Comparison of ENCODE assay signal across 6 cellular contexts in genomic region chr19:49150944-49151243, GRCh38. TPM values are rescaled to one million over a fixed set of nuclear protein-coding genes. Genes with fewer than 3 reads are reported as not detected.
DNase-seq lines count a peak whose midpoint lies in the region; ATAC-seq, FAIRE-seq and TF ChIP-seq lines count a peak whose summit lies in the region.

No MANE protein-coding gene starts in this region.

- H3K4me3 ChIP-seq in OCI-LY1 (ENCODE audit: low read depth, low read length, poor library complexity, severe bottlenecking) (peak overlapping the region; percentile 89), small intestine (ENCODE audit: low read depth in 1 of 2, low read length in 2 of 2) (peak overlapping the region in 1 of 2 donors; percentile 67)

- peaks cover 31% of the 10 kb centered on the region for H3K4me1 ChIP-seq in OCI-LY1 (ENCODE audit: insufficient read depth, low read length, severe bottlenecking)
- H3K4me1 ChIP-seq in small intestine (ENCODE audit: control insufficient read depth in 2 of 2, insufficient read depth in 1 of 2, low read depth in 1 of 2, low read length in 1 of 2) = peaks cover 0 to 4% of the 10 kb centered on the region in 2 donors

- DNase-seq in epidermal melanocyte (ENCODE audit: insufficient read length, low spot score) (peak; percentile 31), small intestine (no peak), CD1c-positive myeloid dendritic cell (ENCODE audit: extremely low spot score) (no peak)
- no peak for DNase-seq in stimulated activated CD4-positive, alpha-beta T cell treated with anti-CD3 and anti-CD28 coated beads, Interleukin-12 subunit alpha, Interleukin-12 subunit beta, amount 100 ng/mL, for 4 hours

- no peak for ATAC-seq in GM21786 (IDR thresholded peaks at IDR 0.05; ENCODE audit: unreplicated experiment)

- H3K9ac ChIP-seq in OCI-LY1 (ENCODE audit: low read length) = peak overlapping the region; percentile 90

- WGBS in small intestine, 3 donors = 3 to 6% (median 6%) methylated on average over 12 to 16 of the region's 16 CpGs

- H3K79me2 ChIP-seq in OCI-LY1 (ENCODE audit: insufficient read depth, low read length) = no peaks in the 10 kb centered on the region

- no peak for FAIRE-seq in small intestine (lab: Jason Lieb, UNC)

- H2AFZ ChIP-seq in OCI-LY1 (ENCODE audit: low read length) = no peak overlapping the region

- no peaks in the 10 kb centered on the region for H3F3A ChIP-seq in OCI-LY1 (ENCODE audit: insufficient read depth, low read length)

- H3K27ac ChIP-seq in OCI-LY1 (ENCODE audit: low read depth, low read length, poor library complexity, severe bottlenecking) (no peak overlapping the region), small intestine (ENCODE audit: low read depth in 1 of 2, low read length in 1 of 2) (peak overlapping the region; percentile 88 to 95)

- H3K9me2 ChIP-seq in OCI-LY1 (ENCODE audit: low read depth, low read length) = no peaks in the 10 kb centered on the region

- H3K9me3 ChIP-seq in OCI-LY1 (ENCODE audit: low read length) (no peaks in the 10 kb centered on the region), small intestine (ENCODE audit: control insufficient read depth, low read depth) (no peaks in the 10 kb centered on the region)

- no peaks in the 10 kb centered on the region for H4K20me1 ChIP-seq in OCI-LY1 (ENCODE audit: insufficient read depth, low read length)

- peak overlapping the region; percentile 100 for H3K4me2 ChIP-seq in OCI-LY1 (ENCODE audit: low read length)

- H3K36me3 ChIP-seq in OCI-LY1 (ENCODE audit: insufficient read depth, low read length) = no peaks in the 10 kb centered on the region
- no peaks in the 10 kb centered on the region for H3K36me3 ChIP-seq in small intestine (ENCODE audit: control insufficient read depth in 2 of 2, insufficient read depth in 2 of 2, low read length in 2 of 2)

- H3K27me3 ChIP-seq in OCI-LY1 (ENCODE audit: insufficient read depth, low read length) (no peaks in the 10 kb centered on the region; the same call in 1 of the 2 replicates), small intestine (ENCODE audit: control insufficient read depth in 2 of 2, insufficient read depth in 2 of 2, low read length in 2 of 2) (no peaks in the 10 kb centered on the region)

- TF ChIP-seq CTCF in OCI-LY1 (IDR thresholded peaks at IDR 0.05; ENCODE audit: low read length) = no peak

RNA-seq across cellular contexts. Expression of gene HRC, which starts 4.3 kb away (rescaled TPM):
- polyA plus RNA-seq in small intestine = 1 to 10 TPM in 2 of 3 donors, under 1 TPM in 1; 0.67 to 2.6 (median 2.4) TPM

RNA-seq across cellular contexts. Expression of gene TRPM4, which starts 6.7 kb away (rescaled TPM):
- polyA plus RNA-seq in small intestine = 100 to 1,000 TPM in 2 of 3 donors, 10 to 100 TPM in 1; 66.1 to 298 (median 119) TPM

RNA-seq across cellular contexts. Expression of gene PPFIA3, which starts 31.6 kb away (rescaled TPM):
- 10 to 100 TPM; 28.2 to 48.6 (median 32.0) TPM for polyA plus RNA-seq in small intestine

RNA-seq across cellular contexts. Expression of gene C19orf73, which starts 32.0 kb away (rescaled TPM):
- 1 to 10 TPM; 3.8 to 7.6 (median 5.0) TPM for polyA plus RNA-seq in small intestine

RNA-seq across cellular contexts. Expression of gene LIN7B, which starts 36.7 kb away (rescaled TPM):
- polyA plus RNA-seq in small intestine = 10 to 100 TPM in 2 of 3 donors, 1 to 10 TPM in 1; 8.4 to 21.9 (median 20.5) TPM
